23 cellular contexts compared by ENCODE assay signal in the genomic region with DNA sequence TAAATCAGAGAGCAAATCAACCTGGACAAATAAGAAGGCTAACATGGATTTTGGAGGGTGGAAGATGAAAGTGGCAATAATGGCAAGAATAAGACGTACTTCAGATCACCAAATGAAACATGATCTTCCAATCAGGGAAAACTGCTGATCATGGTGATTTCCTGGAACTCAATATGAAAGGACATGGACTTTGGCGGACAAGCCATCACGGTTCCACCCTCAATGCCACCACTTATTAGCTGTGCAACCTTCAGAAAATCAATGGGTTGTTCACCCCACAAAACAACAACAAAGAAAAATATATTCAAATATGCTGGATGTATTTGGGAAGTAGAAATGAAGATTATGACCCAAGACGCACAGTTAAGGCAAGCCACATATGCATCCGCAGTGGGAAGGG.
DNase-seq lines count a peak whose midpoint lies in the region; ATAC-seq, FAIRE-seq and TF ChIP-seq lines count a peak whose summit lies in the region.
"Had no signal": no experiment of that assay in that cellular context is flagged by ENCODE, and none has a peak within 500 bp of the region (broad histone marks: within the 10 kb centered on the region; RNA-seq: fewer than 3 reads in every experiment).

No MANE protein-coding gene starts in this region.

- H3K4me1 ChIP-seq in A673 (ENCODE audit: insufficient read depth, low read length, poor library complexity, severe bottlenecking) (peaks cover 62% of the 10 kb centered on the region), K562 (replicated peaks in 1 of 2; ENCODE audit: control insufficient read depth in 2 of 2, insufficient read depth in 2 of 2, low read length in 2 of 2) (no peaks in the 10 kb centered on the region), mesenchymal stem cell (ENCODE audit: control insufficient read depth, insufficient read depth, low read depth, low read length) (no peaks in the 10 kb centered on the region)

- in situ Hi-C loops in K562 (cut with MboI): no loop called here

- no peaks in the 10 kb centered on the region for H3K27me3 ChIP-seq in A673 (replicated peaks; ENCODE audit: insufficient read depth, low read depth, low read length, poor library complexity)
- no peaks in the 10 kb centered on the region for H3K27me3 ChIP-seq in K562 (ENCODE audit: control insufficient read depth in 2 of 2, insufficient read depth in 2 of 2, low read length in 2 of 2)
- H3K27me3 ChIP-seq in mesenchymal stem cell (ENCODE audit: control insufficient read depth in 1 of 2, insufficient read depth in 1 of 2, low read length in 2 of 2): no peaks in the 10 kb centered on the region
- H3K27me3 ChIP-seq: SJCRH30 had no signal

- BruUV-seq in A673 (replicated peaks; lab: Mats Ljungman, UMichigan): no TSS peak
- no TSS peak for BruUV-seq in K562 (replicated peaks; lab: Mats Ljungman, UMichigan)

- DNase-seq in A673 (ENCODE audit: low spot score) (no peak), HFFc6 (no peak), K562 (ENCODE audit: extremely low read depth in 1 of 4, low spot score in 3 of 4) (no peak), mesenchymal stem cell (no peak), T-cell (no peak), HT-29 (ENCODE audit: low spot score) (no peak)
- DNase-seq: ACHN, Calu3, DMS153, DND-41, H9, NCI-H1048, NCI-H1694 treated with DMSO at 0.1 percent for 48 hours, NCI-H2081, NCI-H524, NCI-H748 treated with DMSO at 0.1 percent for 48 hours, SJCRH30, T-helper 17 cell had no signal

- H4K20me1 ChIP-seq in K562 (replicated peaks; ENCODE audit: control insufficient read depth, insufficient read depth, low read length): no peaks in the 10 kb centered on the region

- no peaks in the 10 kb centered on the region for H3K9me3 ChIP-seq in A673 (ENCODE audit: low read depth, low read length, poor library complexity, severe bottlenecking)
- H3K9me3 ChIP-seq in K562 (replicated peaks; ENCODE audit: control insufficient read depth, insufficient read depth, low read depth, low read length): no peaks in the 10 kb centered on the region
- H3K9me3 ChIP-seq in mesenchymal stem cell (ENCODE audit: control insufficient read depth, low read length): no peaks in the 10 kb centered on the region
- H3K9me3 ChIP-seq: SJCRH30 had no signal

- no peak for ATAC-seq in K562
- ATAC-seq in T-cell (replicated peaks in 1 of 4): no peak
- no peak for ATAC-seq in GM18517 (IDR thresholded peaks at IDR 0.05; ENCODE audit: unreplicated experiment)
- ATAC-seq: GM23338, Right ventricle myocardium inferior, T-helper 17 cell had no signal

- H2BK5ac ChIP-seq in mesenchymal stem cell (ENCODE audit: low read depth, low read length, poor library complexity, severe bottlenecking): no peak overlapping the region

- TF ChIP-seq RAD21 in K562 (CRISPR knock-in tag; conservative IDR thresholded peaks at IDR 0.05 in 1 of 2, IDR thresholded peaks at IDR 0.05 in 1 of 2): no peak

- H3K14ac ChIP-seq in mesenchymal stem cell (ENCODE audit: low read length in 2 of 2): no peak overlapping the region

- peak overlapping the region; percentile 19 for H3K27ac Mint-ChIP-seq in HFFc6
- no peak overlapping the region for H3K27ac Mint-ChIP-seq in T-cell
- H3K27ac Mint-ChIP-seq: T-helper 17 cell had no signal

- no peak overlapping the region for H3K23ac ChIP-seq in mesenchymal stem cell (ENCODE audit: low read length in 2 of 2)

- H3K36me3 ChIP-seq in A673 (ENCODE audit: insufficient read depth, low read length, poor library complexity, severe bottlenecking) (no peaks in the 10 kb centered on the region), K562 (ENCODE audit: control insufficient read depth, insufficient read depth, low read length) (no peaks in the 10 kb centered on the region), mesenchymal stem cell (ENCODE audit: control insufficient read depth in 1 of 2, insufficient read depth in 2 of 2, low read depth in 1 of 2, low read length in 2 of 2) (no peaks in the 10 kb centered on the region)
- H3K36me3 ChIP-seq: SJCRH30 had no signal

- CTCF ChIA-PET in A673 (lab: Charles Lee): no interaction called here
- CTCF ChIA-PET in K562 (lab: Yijun Ruan, JAX; ENCODE audit: low intra/inter-chr PET ratio): no interaction called here
- CTCF ChIA-PET in T-cell (lab: Charles Lee): no interaction called here

- 1% methylated on average over 5 of the region's 5 CpGs for WGBS in K562 (ENCODE audit: insufficient coverage, low coverage, missing lambda C conversion rate)
- WGBS in mesenchymal stem cell: 98% methylated on average over 5 of the region's 5 CpGs

- no peak overlapping the region for H2BK15ac ChIP-seq in mesenchymal stem cell (ENCODE audit: low read depth, poor library complexity, severe bottlenecking)

- H2AFZ ChIP-seq in K562 (ENCODE audit: low read depth, low read length) (no peak overlapping the region), mesenchymal stem cell (ENCODE audit: low read depth, low read length) (no peak overlapping the region)
- H2AFZ ChIP-seq: GM23338 had no signal

- no peaks in the 10 kb centered on the region for H3K79me1 ChIP-seq in mesenchymal stem cell (replicated peaks; ENCODE audit: low read length, poor library complexity, severe bottlenecking)

- peak overlapping the region; percentile 44 for H3K4me3 Mint-ChIP-seq in HFFc6
- no peak overlapping the region for H3K4me3 Mint-ChIP-seq in T-cell
- H3K4me3 Mint-ChIP-seq: GM23338, H9, T-helper 17 cell had no signal

- no peak for FAIRE-seq in K562 (lab: Jason Lieb, UNC)
- FAIRE-seq: GM12892 had no signal

- H3K27me3 Mint-ChIP-seq in HFFc6 (ENCODE audit: insufficient read depth) (peaks cover 3% of the 10 kb centered on the region; the same call in 1 of the 2 replicates), T-cell (peaks cover 0 to 5% of the 10 kb centered on the region in 2 donors)

- no peak overlapping the region for H4K91ac ChIP-seq in mesenchymal stem cell (ENCODE audit: low read length)

- no peak overlapping the region for H4K8ac ChIP-seq in mesenchymal stem cell (ENCODE audit: low read length)

- H3K9me3 Mint-ChIP-seq in HFFc6 (no peaks in the 10 kb centered on the region), T-cell (no peaks in the 10 kb centered on the region)
- H3K9me3 Mint-ChIP-seq: GM23338, H9 had no signal

- H3K18ac ChIP-seq in mesenchymal stem cell (ENCODE audit: low read depth in 1 of 2, low read length in 2 of 2): peak overlapping the region in 1 of 2 experiments; percentile 13

- H3K4me2 ChIP-seq in K562 (ENCODE audit: insufficient read depth, low read length) (no peak overlapping the region), mesenchymal stem cell (ENCODE audit: low read length, poor library complexity, severe bottlenecking) (no peak overlapping the region)
- H3K4me2 ChIP-seq: GM23338, KMS-11 had no signal

- H3K36me3 Mint-ChIP-seq in HFFc6 (ENCODE audit: low read depth) (no peaks in the 10 kb centered on the region), T-cell (no peaks in the 10 kb centered on the region)

- no peak overlapping the region for H3K4me3 ChIP-seq in A673 (ENCODE audit: low read depth, low read length, poor library complexity, severe bottlenecking)
- no peak overlapping the region for H3K4me3 ChIP-seq in K562
- no peak overlapping the region for H3K4me3 ChIP-seq in mesenchymal stem cell (ENCODE audit: insufficient read depth in 1 of 2, low read depth in 1 of 2, low read length in 2 of 2)
- H3K4me3 ChIP-seq: GM23338, SJCRH30 had no signal

- TF ChIP-seq CTCF in A673 (conservative IDR thresholded peaks at IDR 0.05; ENCODE audit: low read depth, low read length): no peak
- no peak for TF ChIP-seq CTCF in HFFc6 (IDR thresholded peaks at IDR 0.05)
- TF ChIP-seq CTCF in K562 (IDR thresholded peaks at IDR 0.05 in 2 of 3, conservative IDR thresholded peaks at IDR 0.05 in 1 of 3; ENCODE audit: insufficient read depth in 2 of 3, low read depth in 1 of 3, low read length in 3 of 3): no peak

- H3K27ac ChIP-seq in A673 (ENCODE audit: low read depth, low read length, poor library complexity, severe bottlenecking): peak overlapping the region; percentile 21
- no peak overlapping the region for H3K27ac ChIP-seq in K562 (ENCODE audit: extremely low read depth, low read depth, low read length)
- H3K27ac ChIP-seq in mesenchymal stem cell (ENCODE audit: low read length, poor library complexity, severe bottlenecking): no peak overlapping the region
- H3K27ac ChIP-seq: KMS-11, SJCRH30 had no signal

- TF ChIP-seq EP300 in K562 (IDR thresholded peaks at IDR 0.05; ENCODE audit: low read length): no peak

- H3K9me1 ChIP-seq in K562 (ENCODE audit: control insufficient read depth, insufficient read depth, low read length): no peaks in the 10 kb centered on the region

- POLR2A ChIA-PET in A673 (lab: Charles Lee; ENCODE audit: low non-redundant PET): no interaction called here
- POLR2A ChIA-PET in K562 (lab: Yijun Ruan, JAX): no interaction called here
- POLR2A ChIA-PET in T-cell (lab: Charles Lee): no interaction called here

- intact Hi-C loops in A673 (cut with micrococcal nuclease; ENCODE audit: unreplicated experiment) (no loop called here), K562 (cut with micrococcal nuclease) (no loop called here)

- no peak for TF ChIP-seq POLR2A in K562 (conservative IDR thresholded peaks at IDR 0.05)

- H3K4ac ChIP-seq in mesenchymal stem cell (ENCODE audit: low read depth in 1 of 2, low read length in 2 of 2): peak overlapping the region; percentile 13 to 78

- no peak overlapping the region for H3K9ac ChIP-seq in K562 (ENCODE audit: insufficient read depth in 1 of 2, low read depth in 2 of 2, low read length in 2 of 2)
- H3K9ac ChIP-seq in mesenchymal stem cell (ENCODE audit: low read length): no peak overlapping the region
- H3K9ac ChIP-seq: KMS-11 had no signal

- no peak overlapping the region for H2AK5ac ChIP-seq in mesenchymal stem cell (ENCODE audit: low read length, severe bottlenecking)

- H2BK12ac ChIP-seq in mesenchymal stem cell (ENCODE audit: low read length in 2 of 2): peak overlapping the region in 1 of 2 experiments; percentile 90

- H2BK120ac ChIP-seq in mesenchymal stem cell (ENCODE audit: low read depth, low read length): peak overlapping the region; percentile 42

- H3K4me1 Mint-ChIP-seq in HFFc6 (ENCODE audit: low read depth): peaks cover 49% of the 10 kb centered on the region
- H3K4me1 Mint-ChIP-seq in T-cell: no peaks in the 10 kb centered on the region

- no peaks in the 10 kb centered on the region for H3K79me2 ChIP-seq in K562 (ENCODE audit: control insufficient read depth, insufficient read depth, low read length)

TF ChIP-seq in K562, 482 proteins besides CTCF, POLR2A, EP300 and RAD21 (continues in another document):
- peak; percentile 68 for TF ChIP-seq ZNF316 (IDR thresholded peaks at IDR 0.05)
